ENCODE assay signal across 8 cellular contexts in genomic region chr16:48687421-48688038, GRCh38.
DNase-seq lines count a peak whose midpoint lies in the region; ATAC-seq, FAIRE-seq and TF ChIP-seq lines count a peak whose summit lies in the region.

No MANE protein-coding gene starts in this region.

- CTCF ChIA-PET in activated CD8-positive, alpha-beta T cell treated with anti-CD3 and anti-CD28 coated beads for 36 hours (lab: Charles Lee): interaction anchor here (0.6 to 1.8 kb wide), 17 partner anchors 8 to 1226 kb away, joined by 3 to 8 read pairs (median 4); no protein-coding TSS in a partner anchor

- intact Hi-C loops in activated CD8-positive, alpha-beta T cell treated with anti-CD3 and anti-CD28 coated beads for 36 hours (cut with micrococcal nuclease): loop anchor here (5.0 kb wide), 1 partner anchor 660 kb away; no protein-coding TSS in a partner anchor
- intact Hi-C loops in pancreas (cut with DNase I): loop anchor here in 1 of 3 donors (10.0 kb wide), 1 partner anchor 667 kb away; no protein-coding TSS in a partner anchor

- no peaks in the 10 kb centered on the region for H3K36me3 ChIP-seq in pancreas

- no peak overlapping the region for H3K27ac Mint-ChIP-seq in activated CD8-positive, alpha-beta T cell treated with anti-CD3 and anti-CD28 coated beads for 36 hours

- no peak overlapping the region for H3K4me3 Mint-ChIP-seq in activated CD8-positive, alpha-beta T cell treated with anti-CD3 and anti-CD28 coated beads for 36 hours

- ATAC-seq in GM19023 (IDR thresholded peaks at IDR 0.05; ENCODE audit: unreplicated experiment): peak; percentile 79
- peak; percentile 94 for ATAC-seq in HG03354 (IDR thresholded peaks at IDR 0.05; ENCODE audit: poor library complexity, severe bottlenecking, unreplicated experiment)
- peak; percentile 71 for ATAC-seq in activated CD8-positive, alpha-beta T cell treated with anti-CD3 and anti-CD28 coated beads for 36 hours
- ATAC-seq in foreskin keratinocyte: peak; percentile 94
- ATAC-seq in pancreas: peak; percentile 61 to 95 (median 89)

- POLR2A ChIA-PET in activated CD8-positive, alpha-beta T cell treated with anti-CD3 and anti-CD28 coated beads for 36 hours (lab: Charles Lee): no interaction called here

- H3K27ac ChIP-seq in foreskin keratinocyte: no peak overlapping the region
- H3K27ac ChIP-seq in pancreas: no peak overlapping the region

- no peak overlapping the region for H3K4me3 ChIP-seq in pancreas

- peaks cover 10% of the 10 kb centered on the region for H3K27me3 Mint-ChIP-seq in activated CD8-positive, alpha-beta T cell treated with anti-CD3 and anti-CD28 coated beads for 36 hours

- H3K36me3 Mint-ChIP-seq in activated CD8-positive, alpha-beta T cell treated with anti-CD3 and anti-CD28 coated beads for 36 hours (ENCODE audit: low read depth): no peaks in the 10 kb centered on the region

- H3K4me1 ChIP-seq in foreskin keratinocyte: no peaks in the 10 kb centered on the region
- no peaks in the 10 kb centered on the region for H3K4me1 ChIP-seq in pancreas

- FAIRE-seq in pancreas (lab: Jason Lieb, UNC): peak; percentile 87

- peaks cover 2% of the 10 kb centered on the region for H3K4me1 Mint-ChIP-seq in activated CD8-positive, alpha-beta T cell treated with anti-CD3 and anti-CD28 coated beads for 36 hours (ENCODE audit: low read depth)

- H3K9me3 ChIP-seq in pancreas: no peaks in the 10 kb centered on the region

- H3K27me3 ChIP-seq in foreskin keratinocyte (no peaks in the 10 kb centered on the region), pancreas (no peaks in the 10 kb centered on the region)

- WGBS in pancreas, 2 donors: 1 to 2% methylated on average over 9 of the region's 9 CpGs

- TF ChIP-seq CTCF in activated CD8-positive, alpha-beta T cell treated with anti-CD3 and anti-CD28 coated beads for 36 hours (IDR thresholded peaks at IDR 0.05): peak; percentile 76
- TF ChIP-seq CTCF in foreskin keratinocyte (conservative IDR thresholded peaks at IDR 0.05): peak; percentile 83
- peak; percentile 32 to 64 (median 54) for TF ChIP-seq CTCF in pancreas (IDR thresholded peaks at IDR 0.05)

- H3K9me3 Mint-ChIP-seq in activated CD8-positive, alpha-beta T cell treated with anti-CD3 and anti-CD28 coated beads for 36 hours: no peaks in the 10 kb centered on the region

- DNase-seq in CMK (ENCODE audit: low read depth): peak; percentile 36
- peak; percentile 40 for DNase-seq in NCI-H345 (lab: John Stamatoyannopoulos, UW)
- DNase-seq in activated CD8-positive, alpha-beta T cell treated with anti-CD3 and anti-CD28 coated beads for 36 hours: peak; percentile 59
- DNase-seq in foreskin keratinocyte: peak; percentile 10 to 55
- peak; percentile 35 to 57 (median 47) for DNase-seq in pancreas
- no peak for DNase-seq in activated gamma-delta T cell (lab: John Stamatoyannopoulos, UW)
